ENCODE assay signal across 32 cellular contexts in genomic region chr9:124520206-124520596, GRCh38. TPM values are rescaled to one million over a fixed set of nuclear protein-coding genes. Genes with fewer than 3 reads are reported as not detected.
DNase-seq lines count a peak whose midpoint lies in the region; ATAC-seq, FAIRE-seq and TF ChIP-seq lines count a peak whose summit lies in the region.
"Had no signal": no experiment of that assay in that cellular context is flagged by ENCODE, and none has a peak within 500 bp of the region (broad histone marks: within the 10 kb centered on the region; RNA-seq: fewer than 3 reads in every experiment).

No MANE protein-coding gene starts in this region.

- no peak overlapping the region for H3K27ac ChIP-seq in right cardiac atrium (ENCODE audit: low read length)
- H3K27ac ChIP-seq: A549, esophagus squamous epithelium, ovary, thoracic aorta, VCaP had no signal

- H3K36me3 Mint-ChIP-seq in Caco-2 (ENCODE audit: insufficient read depth, unreplicated experiment) = peaks cover 18% of the 10 kb centered on the region
- no peaks in the 10 kb centered on the region for H3K36me3 Mint-ChIP-seq in activated CD8-positive, alpha-beta T cell treated with anti-CD3 and anti-CD28 coated beads, Interleukin-2, amount 10 ng/mL, durations not matched to agents 7 days and 5 days (ENCODE audit: low read depth)
- H3K36me3 Mint-ChIP-seq: activated naive CD8-positive, alpha-beta T cell; memory B cell; naive thymus-derived CD8-positive, alpha-beta T cell; stimulated activated effector memory CD8-positive, alpha-beta T cell treated with anti-CD3 and anti-CD28 coated beads, Interleukin-12 subunit alpha, Interleukin-12 subunit beta, amount 100 ng/mL, for 72 hours had no signal

- no peaks in the 10 kb centered on the region for H3K9me3 Mint-ChIP-seq in Caco-2 (ENCODE audit: unreplicated experiment)
- no peaks in the 10 kb centered on the region for H3K9me3 Mint-ChIP-seq in activated CD8-positive, alpha-beta T cell treated with anti-CD3 and anti-CD28 coated beads, Interleukin-2, amount 10 ng/mL, durations not matched to agents 7 days and 5 days (ENCODE audit: insufficient read depth)
- H3K9me3 Mint-ChIP-seq: activated T-helper 17 cell treated with anti-CD3 and anti-CD28 coated beads, Interleukin-2, amount 50 U/mL, for 72 hours; memory B cell; naive thymus-derived CD8-positive, alpha-beta T cell; stimulated activated effector memory CD8-positive, alpha-beta T cell treated with anti-CD3 and anti-CD28 coated beads, Interleukin-12 subunit alpha, Interleukin-12 subunit beta, amount 100 ng/mL, for 72 hours had no signal

- no peaks in the 10 kb centered on the region for H3K27me3 ChIP-seq in Caco-2 (replicated peaks; ENCODE audit: control insufficient read depth, insufficient read depth, low read length)
- H3K27me3 ChIP-seq in bronchial epithelial cell (ENCODE audit: control insufficient read depth, insufficient read depth, low read length) = no peaks in the 10 kb centered on the region
- H3K27me3 ChIP-seq in right cardiac atrium (ENCODE audit: control insufficient read depth, insufficient read depth) = no peaks in the 10 kb centered on the region
- H3K27me3 ChIP-seq: BE2C, esophagus squamous epithelium, ovary had no signal

- H3K9me3 ChIP-seq in Caco-2 (no peaks in the 10 kb centered on the region), right cardiac atrium (ENCODE audit: control insufficient read depth, low read length) (no peaks in the 10 kb centered on the region)
- H3K9me3 ChIP-seq: A549, BE2C, esophagus squamous epithelium, ovary, thoracic aorta had no signal

- DNase-seq in Caco-2 (peak in 1 of 2 experiments; percentile 29), bronchial epithelial cell (ENCODE audit: low read depth) (no peak), left colon (no peak), sciatic nerve (ENCODE audit: low spot score) (no peak), right cardiac atrium (no peak), DMS114 treated with DMSO at 0.1 percent for 48 hours (lab: John Stamatoyannopoulos, UW; ENCODE audit: unreplicated experiment) (no peak)
- DNase-seq in activated CD8-positive, alpha-beta T cell treated with anti-CD3 and anti-CD28 coated beads, Interleukin-2, amount 10 ng/mL, durations not matched to agents 7 days and 5 days = no peak
- DNase-seq: activated CD4-positive, alpha-beta T cell treated with anti-CD3 and anti-CD28 coated beads, Interleukin-2, amount 50 U/mL, for 1 hour; activated CD8-positive, alpha-beta memory T cell treated with anti-CD3 and anti-CD28 coated beads, Interleukin-2, amount 50 U/mL, for 4 hours; BE2C; COR-L47; effector memory CD4-positive, alpha-beta T cell; esophagus squamous epithelium; KG1; naive thymus-derived CD8-positive, alpha-beta T cell; NCI-H69; ovary; RPMI8226; stimulated activated CD4-positive, alpha-beta T cell treated with anti-CD3 and anti-CD28 coated beads, Interleukin-2, amount 100 ng/mL, for 24 hours had no signal

- WGBS in right cardiac atrium = 74% methylated on average over 7 of the region's 7 CpGs

- POLR2A ChIA-PET in Caco-2 (lab: Charles Lee) = no interaction called here
- POLR2A ChIA-PET in activated CD8-positive, alpha-beta T cell treated with anti-CD3 and anti-CD28 coated beads, Interleukin-2, amount 10 ng/mL, durations not matched to agents 7 days and 5 days (lab: Charles Lee) = no interaction called here

- TF ChIP-seq CTCF in Caco-2 (IDR thresholded peaks at IDR 0.05; ENCODE audit: insufficient read depth in 1 of 2, low read depth in 1 of 2, low read length in 1 of 2, severe bottlenecking in 1 of 2, unreplicated experiment in 1 of 2) (no peak), bronchial epithelial cell (IDR thresholded peaks at IDR 0.05; ENCODE audit: insufficient read depth, low read length, severe bottlenecking) (no peak)

- no peak overlapping the region for H3K4me3 ChIP-seq in Caco-2 (ENCODE audit: low read depth, low read length)
- no peak overlapping the region for H3K4me3 ChIP-seq in bronchial epithelial cell (ENCODE audit: low read depth, low read length)
- H3K4me3 ChIP-seq in right cardiac atrium (ENCODE audit: low read length) = no peak overlapping the region
- H3K4me3 ChIP-seq: A549, esophagus squamous epithelium, ovary, thoracic aorta had no signal

- no peaks in the 10 kb centered on the region for H3K27me3 Mint-ChIP-seq in Caco-2 (ENCODE audit: insufficient read depth, unreplicated experiment)
- peaks cover 12% of the 10 kb centered on the region for H3K27me3 Mint-ChIP-seq in activated CD8-positive, alpha-beta T cell treated with anti-CD3 and anti-CD28 coated beads, Interleukin-2, amount 10 ng/mL, durations not matched to agents 7 days and 5 days (ENCODE audit: low read depth)

- BruUV-seq in Caco-2 (replicated peaks; lab: Mats Ljungman, UMichigan) = TSS peak; percentile 7

- H3K4me1 ChIP-seq in Caco-2 (no peaks in the 10 kb centered on the region; the same call in none of the 2 replicates), right cardiac atrium (ENCODE audit: control insufficient read depth, insufficient read depth, low read length) (no peaks in the 10 kb centered on the region)
- H3K4me1 ChIP-seq: A549, BE2C, esophagus squamous epithelium had no signal

- H3K27ac Mint-ChIP-seq in Caco-2 (ENCODE audit: unreplicated experiment) = peak overlapping the region; percentile 45
- H3K27ac Mint-ChIP-seq in activated CD8-positive, alpha-beta T cell treated with anti-CD3 and anti-CD28 coated beads, Interleukin-2, amount 10 ng/mL, durations not matched to agents 7 days and 5 days = no peak overlapping the region
- H3K27ac Mint-ChIP-seq: activated naive CD8-positive, alpha-beta T cell; activated T-helper 17 cell treated with anti-CD3 and anti-CD28 coated beads, Interleukin-2, amount 50 U/mL, for 72 hours; memory B cell; naive thymus-derived CD8-positive, alpha-beta T cell; stimulated activated effector memory CD8-positive, alpha-beta T cell treated with anti-CD3 and anti-CD28 coated beads, Interleukin-12 subunit alpha, Interleukin-12 subunit beta, amount 100 ng/mL, for 72 hours had no signal

- FAIRE-seq in bronchial epithelial cell (lab: Jason Lieb, UNC) = peak; percentile 7
- FAIRE-seq: A549 had no signal

- ATAC-seq in left colon = peak; percentile 84
- peak; percentile 57 for ATAC-seq in sciatic nerve
- no peak for ATAC-seq in activated CD8-positive, alpha-beta T cell treated with anti-CD3 and anti-CD28 coated beads, Interleukin-2, amount 10 ng/mL, durations not matched to agents 7 days and 5 days
- no peak for ATAC-seq in HG02610 (IDR thresholded peaks at IDR 0.05; ENCODE audit: unreplicated experiment)
- ATAC-seq in right cardiac atrium = no peak
- ATAC-seq: A549; activated T-helper 17 cell treated with anti-CD3 and anti-CD28 coated beads, Interleukin-2, amount 50 U/mL, for 72 hours; naive thymus-derived CD8-positive, alpha-beta T cell; SK-N-SH treated with all-trans-retinoic acid at 6 μM for 48 hours; stimulated activated effector memory CD8-positive, alpha-beta T cell treated with anti-CD3 and anti-CD28 coated beads, Interleukin-12 subunit alpha, Interleukin-12 subunit beta, amount 100 ng/mL, for 72 hours had no signal

- H3K36me3 ChIP-seq in Caco-2 (ENCODE audit: control insufficient read depth, insufficient read depth, low read length) = no peaks in the 10 kb centered on the region; the same call in 1 of the 2 replicates
- no peaks in the 10 kb centered on the region for H3K36me3 ChIP-seq in bronchial epithelial cell (ENCODE audit: control insufficient read depth, insufficient read depth, low read length)
- H3K36me3 ChIP-seq: BE2C, ovary, thoracic aorta had no signal

- peaks cover 13% of the 10 kb centered on the region for H3K4me1 Mint-ChIP-seq in Caco-2 (ENCODE audit: low read depth, unreplicated experiment)
- H3K4me1 Mint-ChIP-seq in activated CD8-positive, alpha-beta T cell treated with anti-CD3 and anti-CD28 coated beads, Interleukin-2, amount 10 ng/mL, durations not matched to agents 7 days and 5 days (ENCODE audit: low read depth) = no peaks in the 10 kb centered on the region
- H3K4me1 Mint-ChIP-seq: activated T-helper 17 cell treated with anti-CD3 and anti-CD28 coated beads, Interleukin-2, amount 50 U/mL, for 72 hours; memory B cell; naive thymus-derived CD8-positive, alpha-beta T cell; stimulated activated effector memory CD8-positive, alpha-beta T cell treated with anti-CD3 and anti-CD28 coated beads, Interleukin-12 subunit alpha, Interleukin-12 subunit beta, amount 100 ng/mL, for 72 hours had no signal

- intact Hi-C loops in Caco-2 (cut with micrococcal nuclease; ENCODE audit: unreplicated experiment) (no loop called here), left colon (cut with DNase I, micrococcal nuclease) (no loop called here), sciatic nerve (cut with DNase I) (no loop called here), right cardiac atrium (cut with DNase I) (no loop called here)

- H3K4me3 Mint-ChIP-seq in Caco-2 (ENCODE audit: unreplicated experiment) = peak overlapping the region; percentile 25
- H3K4me3 Mint-ChIP-seq in activated CD8-positive, alpha-beta T cell treated with anti-CD3 and anti-CD28 coated beads, Interleukin-2, amount 10 ng/mL, durations not matched to agents 7 days and 5 days = no peak overlapping the region
- H3K4me3 Mint-ChIP-seq: activated naive CD8-positive, alpha-beta T cell; activated T-helper 17 cell treated with anti-CD3 and anti-CD28 coated beads, Interleukin-2, amount 50 U/mL, for 72 hours; memory B cell; naive thymus-derived CD8-positive, alpha-beta T cell; stimulated activated effector memory CD8-positive, alpha-beta T cell treated with anti-CD3 and anti-CD28 coated beads, Interleukin-12 subunit alpha, Interleukin-12 subunit beta, amount 100 ng/mL, for 72 hours had no signal

- CTCF ChIA-PET in Caco-2 (lab: Charles Lee) = no interaction called here
- CTCF ChIA-PET in activated CD8-positive, alpha-beta T cell treated with anti-CD3 and anti-CD28 coated beads, Interleukin-2, amount 10 ng/mL, durations not matched to agents 7 days and 5 days (lab: Charles Lee) = no interaction called here

RNA-seq across cellular contexts. Expression of gene NR5A1, which starts 13.0 kb away (rescaled TPM):
- total RNA-seq in Caco-2 (2022) = 0.09 TPM in 1 of 2 replicates, not detected in the other
- not detected in 2 replicates for total RNA-seq in bronchial epithelial cell
- total RNA-seq in left colon = not detected
- not detected for total RNA-seq in sciatic nerve
- not detected for total RNA-seq in activated CD8-positive, alpha-beta T cell treated with anti-CD3 and anti-CD28 coated beads, Interleukin-2, amount 10 ng/mL, durations not matched to agents 7 days and 5 days
- not detected for total RNA-seq in right cardiac atrium
- not detected for polyA plus RNA-seq in right cardiac atrium
- total RNA-seq: activated T-helper 17 cell treated with anti-CD3 and anti-CD28 coated beads, Interleukin-2, amount 50 U/mL, for 72 hours; chondrocyte; Daoy; esophagus squamous epithelium; glomerular endothelial cell; naive thymus-derived CD8-positive, alpha-beta T cell; T-helper 2 cell treated with Interferon-gamma antibody and Interleukin-4, amounts not matched to agents 100 ng/mL and 5 ng/mL, for 36 hours; thoracic aorta had no signal
- polyA plus RNA-seq: A549; naive thymus-derived CD8-positive, alpha-beta T cell had no signal

Comparison
In these comparisons a context has a peak if more than half of its experiments do, and no peak if none do; other contexts are left out.
1. ATAC-seq: peak in left colon (single experiment) and sciatic nerve (single experiment); none in activated CD8-positive, alpha-beta T cell treated with anti-CD3 and anti-CD28 coated beads, Interleukin-2, amount 10 ng/mL, durations not matched to agents 7 days and 5 days (single experiment), HG02610 (single experiment) and right cardiac atrium (0 of 2).